In genomic region chr7:33916357-33917081, GRCh38 we compare ENCODE assay signal across 1 cellular context.
TF ChIP-seq lines count a peak whose summit lies in the region.

No MANE protein-coding gene starts in this region.

TF ChIP-seq in IMR-90, 13 proteins besides CTCF, POLR2A, EP300 and RAD21:
- TF ChIP-seq ELK1 (IDR thresholded peaks at IDR 0.05; ENCODE audit: borderline replicate concordance, low read depth, low read length) (no peak), MAZ (IDR thresholded peaks at IDR 0.05; ENCODE audit: borderline replicate concordance, low read depth, low read length) (no peak), SMC3 (IDR thresholded peaks at IDR 0.05; ENCODE audit: low read depth, low read length) (no peak), RCOR1 (IDR thresholded peaks at IDR 0.05; ENCODE audit: insufficient replicate concordance, low read length) (no peak), MXI1 (IDR thresholded peaks at IDR 0.05; ENCODE audit: borderline replicate concordance, low read depth, low read length) (no peak), BHLHE40 (IDR thresholded peaks at IDR 0.05; ENCODE audit: low read depth, low read length) (no peak)
